In genomic region chr15:80066912-80067311, GRCh38 we compare ENCODE assay signal across 27 cellular contexts.
"Had no signal": no experiment of that assay in that cellular context is flagged by ENCODE, and none has a peak within 500 bp of the region (broad histone marks: within the 10 kb centered on the region; RNA-seq: fewer than 3 reads in every experiment).

No MANE protein-coding gene starts in this region.

- H3K27ac ChIP-seq: adrenal gland, breast epithelium, esophagus muscularis mucosa, gastrocnemius medialis, left ventricle myocardium inferior, pancreas, psoas muscle, right atrium auricular region, spleen, thoracic aorta, upper lobe of right lung had no signal

- H3K4me1 ChIP-seq: breast epithelium had no signal

- H3K4me3 Mint-ChIP-seq: activated naive CD8-positive, alpha-beta T cell; activated T-cell treated with anti-CD3 and anti-CD28 coated beads, Interleukin-2, amount 50 U/mL, for 4 hours; central memory CD8-positive, alpha-beta T cell; natural killer cell treated with Interleukin-12 subunit alpha and Interleukin-12 subunit beta and Interleukin-15 and Interleukin-18, amount 100 ng/mL, for 72 hours had no signal

- H3K9me3 Mint-ChIP-seq: activated T-cell treated with anti-CD3 and anti-CD28 coated beads, Interleukin-2, amount 50 U/mL, for 4 hours; activated T-helper 2 cell treated with anti-CD3 and anti-CD28 coated beads, Interferon-gamma antibody, Interleukin-2, Interleukin-4, amounts not matched to agents 10 μg/mL and 5 μg/mL and 100 μg/mL, durations not matched to agents 14 hours and 24 hours and 36 hours; central memory CD8-positive, alpha-beta T cell; natural killer cell treated with Interleukin-12 subunit alpha and Interleukin-12 subunit beta and Interleukin-15 and Interleukin-18, amount 100 ng/mL, for 72 hours had no signal

- H3K9me3 ChIP-seq: adrenal gland, breast epithelium, esophagus muscularis mucosa, gastrocnemius medialis, left ventricle myocardium inferior, pancreas, psoas muscle, right atrium auricular region, spleen, thoracic aorta, upper lobe of right lung had no signal

- H3K27ac Mint-ChIP-seq: activated naive CD8-positive, alpha-beta T cell; activated T-helper 2 cell treated with anti-CD3 and anti-CD28 coated beads, Interferon-gamma antibody, Interleukin-2, Interleukin-4, amounts not matched to agents 10 μg/mL and 5 μg/mL and 100 μg/mL, durations not matched to agents 14 hours and 24 hours and 36 hours; natural killer cell treated with Interleukin-12 subunit alpha and Interleukin-12 subunit beta and Interleukin-15 and Interleukin-18, amount 100 ng/mL, for 72 hours had no signal

- H3K4me3 ChIP-seq: adrenal gland, breast epithelium, esophagus muscularis mucosa, gastrocnemius medialis, left ventricle myocardium inferior, pancreas, psoas muscle, right atrium auricular region, spleen, thoracic aorta, upper lobe of right lung had no signal

- H3K36me3 Mint-ChIP-seq: activated naive CD8-positive, alpha-beta T cell; natural killer cell treated with Interleukin-12 subunit alpha and Interleukin-12 subunit beta and Interleukin-15 and Interleukin-18, amount 100 ng/mL, for 72 hours had no signal

- H3K27me3 Mint-ChIP-seq: activated naive CD8-positive, alpha-beta T cell; central memory CD8-positive, alpha-beta T cell; natural killer cell treated with Interleukin-12 subunit alpha and Interleukin-12 subunit beta and Interleukin-15 and Interleukin-18, amount 100 ng/mL, for 72 hours had no signal

- DNase-seq: activated CD4-positive, alpha-beta T cell treated with anti-CD3 and anti-CD28 coated beads for 4 hours; activated CD4-positive, alpha-beta T cell treated with anti-CD3 and anti-CD28 coated beads, Interleukin-2, amount 50 U/mL, for 48 hours; activated CD8-positive, alpha-beta memory T cell treated with anti-CD3 and anti-CD28 coated beads, Interleukin-2, amount 50 U/mL, for 48 hours; activated naive CD4-positive, alpha-beta T cell; activated T-cell treated with anti-CD3 and anti-CD28 coated beads, Interleukin-2, amount 50 U/mL, for 4 hours; adrenal gland; effector memory CD4-positive, alpha-beta T cell; gastrocnemius medialis; head of caudate nucleus; hypothalamus; left ventricle myocardium inferior; midbrain; pancreas; psoas muscle; spleen; stimulated activated CD4-positive, alpha-beta T cell treated with anti-CD3 and anti-CD28 coated beads, Interleukin-4, amount 100 ng/mL, for 1 hour; stimulated activated naive CD4-positive, alpha-beta T cell treated with Interleukin-2 at 50 U/mL for 16 hours; T-helper 9 cell; upper lobe of right lung had no signal

- H3K36me3 ChIP-seq: adrenal gland, breast epithelium, esophagus muscularis mucosa, gastrocnemius medialis, left ventricle myocardium inferior, pancreas, right atrium auricular region, spleen, thoracic aorta, upper lobe of right lung had no signal

- H3K27me3 ChIP-seq: adrenal gland, breast epithelium, esophagus muscularis mucosa, gastrocnemius medialis, pancreas, right atrium auricular region, spleen, upper lobe of right lung had no signal

- ATAC-seq: activated T-cell treated with anti-CD3 and anti-CD28 coated beads, Interleukin-2, amount 50 U/mL, for 4 hours; gastrocnemius medialis; natural killer cell treated with Interleukin-12 subunit alpha and Interleukin-12 subunit beta and Interleukin-15 and Interleukin-18, amount 100 ng/mL, for 72 hours; pancreas; psoas muscle; upper lobe of right lung had no signal
